Comparison of ENCODE assay signal across 10 cellular contexts in the genomic region with DNA sequence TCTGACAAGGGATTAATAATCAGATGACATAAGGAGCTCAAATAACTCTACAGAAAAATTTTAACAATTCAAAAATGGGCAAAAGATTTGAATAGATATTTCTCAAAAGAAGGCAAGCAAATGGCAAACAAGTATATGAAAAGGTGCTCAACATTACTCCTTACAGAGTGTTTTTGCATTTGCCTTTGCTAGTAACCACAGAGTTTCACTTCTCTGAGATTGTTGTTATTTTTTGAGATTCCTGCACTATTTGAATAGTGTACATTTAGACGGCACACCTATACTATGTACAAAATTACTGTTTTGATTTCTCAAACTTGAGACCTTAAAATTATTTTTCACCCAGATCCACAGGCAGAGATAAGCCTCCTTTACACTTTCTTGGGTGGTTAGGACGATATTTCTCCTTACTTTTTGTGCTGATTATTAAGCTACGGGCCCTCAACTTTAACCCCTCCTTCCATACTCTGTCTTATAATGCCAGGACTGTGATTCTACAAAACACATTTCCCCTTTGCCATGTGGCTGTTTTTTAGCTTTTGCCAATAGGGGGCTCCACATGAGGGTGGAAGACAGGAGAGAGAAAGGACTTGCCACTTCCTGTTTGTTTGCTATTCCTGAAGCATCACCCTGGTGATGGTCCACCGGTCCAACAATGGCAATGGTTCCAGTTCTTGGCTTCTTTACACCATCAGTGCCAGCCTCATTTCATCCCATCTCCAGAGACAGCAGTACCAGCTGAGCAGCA.
A peak's percentile ranks its signal among the peaks of the same experiment; 100 is the strongest.
DNase-seq lines count a peak whose midpoint lies in the region; ATAC-seq and TF ChIP-seq lines count a peak whose summit lies in the region.
"Had no signal": no experiment of that assay in that cellular context is flagged by ENCODE, and none has a peak within 500 bp of the region (broad histone marks: within the 10 kb centered on the region; RNA-seq: fewer than 3 reads in every experiment).

No MANE protein-coding gene starts in this region.

- no peak overlapping the region for H3K4me3 Mint-ChIP-seq in activated CD8-positive, alpha-beta T cell treated with anti-CD3 and anti-CD28 coated beads, Interleukin-2, amount 10 ng/mL, durations not matched to agents 7 days and 5 days

- no peak overlapping the region for H3K23ac ChIP-seq in mesendoderm (ENCODE audit: low read length)

- H4K8ac ChIP-seq in mesendoderm (ENCODE audit: low read depth, low read length): no peak overlapping the region

- H3K9ac ChIP-seq in Loucy (ENCODE audit: low read depth, low read length, poor library complexity, severe bottlenecking) (no peak overlapping the region), mesendoderm (ENCODE audit: low read length) (no peak overlapping the region)

- CTCF ChIA-PET in activated CD8-positive, alpha-beta T cell treated with anti-CD3 and anti-CD28 coated beads, Interleukin-2, amount 10 ng/mL, durations not matched to agents 7 days and 5 days (lab: Charles Lee): interaction anchor here (1.0 to 1.3 kb wide), 2 partner anchors 11 to 12 kb away, joined by 3 read pairs; no protein-coding TSS in a partner anchor

- WGBS in mesendoderm (ENCODE audit: extremely low coverage, insufficient coverage, low lambda C conversion rate): no CpG with 5 or more reads among the region's 4 CpGs

- H3K4me3 ChIP-seq in Loucy (ENCODE audit: low read length, poor library complexity, severe bottlenecking) (no peak overlapping the region), mesendoderm (ENCODE audit: low read length) (no peak overlapping the region), tibial artery (no peak overlapping the region)
- H3K4me3 ChIP-seq: mucosa of descending colon, SJSA1 had no signal

- POLR2A ChIA-PET in activated CD8-positive, alpha-beta T cell treated with anti-CD3 and anti-CD28 coated beads, Interleukin-2, amount 10 ng/mL, durations not matched to agents 7 days and 5 days (lab: Charles Lee): no interaction called here

- H3K56ac ChIP-seq in mesendoderm (ENCODE audit: low read length): no peak overlapping the region

- H3K4me1 ChIP-seq in Loucy (ENCODE audit: insufficient read depth, low read length, poor library complexity, severe bottlenecking) (no peaks in the 10 kb centered on the region), mesendoderm (ENCODE audit: control insufficient read depth, low read depth, low read length) (no peaks in the 10 kb centered on the region), tibial artery (peaks cover 0 to 7% (median 0%) of the 10 kb centered on the region in 4 donors)

- TF ChIP-seq CTCF in Loucy (conservative IDR thresholded peaks at IDR 0.05; ENCODE audit: low read length) (peak; percentile 59), tibial artery (IDR thresholded peaks at IDR 0.05) (no peak)

- no peaks in the 10 kb centered on the region for H3K9me2 ChIP-seq in Loucy (replicated peaks; ENCODE audit: low read depth, low read length)

- H3K79me2 ChIP-seq in Loucy (ENCODE audit: insufficient read depth, low read length): no peaks in the 10 kb centered on the region
- no peaks in the 10 kb centered on the region for H3K79me2 ChIP-seq in mesendoderm (ENCODE audit: control insufficient read depth, insufficient read depth, low read length)

- no peak overlapping the region for H3K18ac ChIP-seq in mesendoderm (ENCODE audit: low read length)

- no peak overlapping the region for H2BK15ac ChIP-seq in mesendoderm (replicated peaks; ENCODE audit: low read depth)

- no peak overlapping the region for H2BK120ac ChIP-seq in mesendoderm (ENCODE audit: low read depth, low read length)

- no peaks in the 10 kb centered on the region for H3K9me3 ChIP-seq in Loucy (ENCODE audit: insufficient read depth, low read depth, low read length)
- no peaks in the 10 kb centered on the region for H3K9me3 ChIP-seq in tibial artery
- H3K9me3 ChIP-seq: mucosa of descending colon, SJSA1 had no signal

- no peak overlapping the region for H4K5ac ChIP-seq in mesendoderm (ENCODE audit: low read length)

- H3K4me2 ChIP-seq in Loucy (ENCODE audit: low read depth, low read length, poor library complexity, severe bottlenecking) (no peak overlapping the region), mesendoderm (ENCODE audit: low read length) (no peak overlapping the region)

- peak; percentile 59 for DNase-seq in mesendoderm
- DNase-seq in activated CD8-positive, alpha-beta T cell treated with anti-CD3 and anti-CD28 coated beads, Interleukin-2, amount 10 ng/mL, durations not matched to agents 7 days and 5 days: no peak
- DNase-seq in Kasumi-1 (lab: John Stamatoyannopoulos, UW): no peak
- DNase-seq in tibial artery: no peak
- DNase-seq: activated effector memory CD4-positive, alpha-beta T cell treated with Interleukin-2 at 50 U/mL for 16 hours; mucosa of descending colon had no signal

- peak; percentile 78 for ATAC-seq in GM18861 (IDR thresholded peaks at IDR 0.05; ENCODE audit: unreplicated experiment)
- ATAC-seq in HG02588 (IDR thresholded peaks at IDR 0.05; ENCODE audit: unreplicated experiment): peak; percentile 82
- ATAC-seq in activated CD8-positive, alpha-beta T cell treated with anti-CD3 and anti-CD28 coated beads, Interleukin-2, amount 10 ng/mL, durations not matched to agents 7 days and 5 days: no peak
- ATAC-seq: mucosa of descending colon had no signal

- H4K20me1 ChIP-seq in Loucy (ENCODE audit: insufficient read depth, low read length, poor library complexity, severe bottlenecking): no peaks in the 10 kb centered on the region

- no peak overlapping the region for H3K27ac ChIP-seq in mesendoderm (ENCODE audit: low read depth, low read length)
- H3K27ac ChIP-seq in tibial artery: no peak overlapping the region
- H3K27ac ChIP-seq: SJSA1 had no signal

- H3K36me3 Mint-ChIP-seq in activated CD8-positive, alpha-beta T cell treated with anti-CD3 and anti-CD28 coated beads, Interleukin-2, amount 10 ng/mL, durations not matched to agents 7 days and 5 days (ENCODE audit: low read depth): no peaks in the 10 kb centered on the region

- H2BK5ac ChIP-seq in mesendoderm (ENCODE audit: low read length): no peak overlapping the region

- H3K27me3 ChIP-seq in Loucy (ENCODE audit: insufficient read depth, low read length, poor library complexity, severe bottlenecking): no peaks in the 10 kb centered on the region
- H3K27me3 ChIP-seq in mesendoderm (ENCODE audit: insufficient read depth, low read length, poor library complexity): no peaks in the 10 kb centered on the region
- no peaks in the 10 kb centered on the region for H3K27me3 ChIP-seq in tibial artery
- H3K27me3 ChIP-seq: SJSA1 had no signal

- no peaks in the 10 kb centered on the region for H3F3A ChIP-seq in Loucy (ENCODE audit: low read depth)

- no peak overlapping the region for H2AK5ac ChIP-seq in mesendoderm (ENCODE audit: low read length)

- no peak overlapping the region for H2AFZ ChIP-seq in Loucy (ENCODE audit: low read length)

- no peak overlapping the region for H3K4ac ChIP-seq in mesendoderm (ENCODE audit: low read depth, low read length)

- no peak overlapping the region for H3K27ac Mint-ChIP-seq in activated CD8-positive, alpha-beta T cell treated with anti-CD3 and anti-CD28 coated beads, Interleukin-2, amount 10 ng/mL, durations not matched to agents 7 days and 5 days

- no peaks in the 10 kb centered on the region for H3K4me1 Mint-ChIP-seq in activated CD8-positive, alpha-beta T cell treated with anti-CD3 and anti-CD28 coated beads, Interleukin-2, amount 10 ng/mL, durations not matched to agents 7 days and 5 days (ENCODE audit: low read depth)

- no peaks in the 10 kb centered on the region for H3K36me3 ChIP-seq in Loucy (ENCODE audit: insufficient read depth, low read length)
- H3K36me3 ChIP-seq in mesendoderm (ENCODE audit: control insufficient read depth, insufficient read depth, low read length): no peaks in the 10 kb centered on the region
- no peaks in the 10 kb centered on the region for H3K36me3 ChIP-seq in tibial artery
- H3K36me3 ChIP-seq: SJSA1 had no signal

- peaks cover 11% of the 10 kb centered on the region for H3K27me3 Mint-ChIP-seq in activated CD8-positive, alpha-beta T cell treated with anti-CD3 and anti-CD28 coated beads, Interleukin-2, amount 10 ng/mL, durations not matched to agents 7 days and 5 days (ENCODE audit: low read depth)

- intact Hi-C loops in tibial artery (cut with DNase I; ENCODE audit: low total_unique reads): no loop called here

- H3K79me1 ChIP-seq in mesendoderm (ENCODE audit: low read length): no peaks in the 10 kb centered on the region

- no peaks in the 10 kb centered on the region for H3K9me3 Mint-ChIP-seq in activated CD8-positive, alpha-beta T cell treated with anti-CD3 and anti-CD28 coated beads, Interleukin-2, amount 10 ng/mL, durations not matched to agents 7 days and 5 days (ENCODE audit: insufficient read depth)
